17 cellular contexts compared by ENCODE assay signal in genomic region chr22:18971321-18971751, GRCh38. TPM values are rescaled to one million over a fixed set of nuclear protein-coding genes. Genes with fewer than 3 reads are reported as not detected.
DNase-seq lines count a peak whose midpoint lies in the region; FAIRE-seq and TF ChIP-seq lines count a peak whose summit lies in the region.
"Had no signal": no experiment of that assay in that cellular context is flagged by ENCODE, and none has a peak within 500 bp of the region (broad histone marks: within the 10 kb centered on the region; RNA-seq: fewer than 3 reads in every experiment).

No MANE protein-coding gene starts in this region.

- H3K27me3 ChIP-seq in H1 (replicated peaks in 1 of 4; ENCODE audit: control insufficient read depth in 3 of 4, extremely low read depth in 1 of 4, insufficient read depth in 3 of 4, low read length in 3 of 4) (no peaks in the 10 kb centered on the region), osteoblast (ENCODE audit: insufficient read depth, low read length) (peaks cover 8% of the 10 kb centered on the region), SK-N-SH (ENCODE audit: insufficient read depth) (no peaks in the 10 kb centered on the region)

- no peak overlapping the region for H3K4ac ChIP-seq in H1 (replicated peaks; ENCODE audit: insufficient read length, low read depth, low read length)

- FAIRE-seq in H1 (lab: Jason Lieb, UNC), result no peak
- FAIRE-seq: frontal cortex, islet of Langerhans had no signal

- H3K9me2 ChIP-seq in SK-N-SH, result no peaks in the 10 kb centered on the region

- H3K79me2 ChIP-seq in H1 (ENCODE audit: control insufficient read depth in 1 of 2, insufficient read depth in 2 of 2, low read length in 2 of 2) (no peaks in the 10 kb centered on the region; a peak in 1 of 4 replicates), osteoblast (ENCODE audit: insufficient read depth, low read length) (no peaks in the 10 kb centered on the region), SK-N-SH (ENCODE audit: insufficient read depth) (no peaks in the 10 kb centered on the region)

- peak overlapping the region; percentile 60; the same call in 1 of the 2 replicates for H3K18ac ChIP-seq in H1 (ENCODE audit: extremely low read depth, low read length)

- H3K27ac ChIP-seq in H1 (ENCODE audit: low read depth, low read length) (no peak overlapping the region), osteoblast (ENCODE audit: low read depth, low read length) (no peak overlapping the region), SK-N-SH (ENCODE audit: low read depth in 2 of 2, low read length in 1 of 2) (no peak overlapping the region)
- H3K27ac ChIP-seq: KMS-11, SK-N-MC had no signal

- TF ChIP-seq RAD21 in H1 (IDR thresholded peaks at IDR 0.05 in 1 of 2, conservative IDR thresholded peaks at IDR 0.05 in 1 of 2; ENCODE audit: low read depth in 2 of 2, low read length in 2 of 2) (no peak), SK-N-SH (IDR thresholded peaks at IDR 0.05; ENCODE audit: low read length) (no peak)

- peak overlapping the region; percentile 90; the same call in 1 of the 2 replicates for H2BK12ac ChIP-seq in H1 (ENCODE audit: low read depth, low read length)

- TF ChIP-seq EP300 in H1 (IDR thresholded peaks at IDR 0.05; ENCODE audit: borderline replicate concordance in 1 of 2, low read depth in 2 of 2, low read length in 2 of 2) (no peak), SK-N-SH (IDR thresholded peaks at IDR 0.05; ENCODE audit: borderline replicate concordance in 1 of 2, low read depth in 1 of 2, low read length in 1 of 2) (no peak)

- H2BK15ac ChIP-seq in H1 (ENCODE audit: low read length), result peak overlapping the region; percentile 83

- H3K4me3 ChIP-seq in LNCaP clone FGC (ENCODE audit: low read depth, low read length) (peak overlapping the region; percentile 51), H1 (ENCODE audit: extremely low read depth in 1 of 4, insufficient read depth in 2 of 4, low read depth in 3 of 4, low read length in 4 of 4) (peak overlapping the region; percentile 68 to 92 (median 81)), osteoblast (ENCODE audit: insufficient read depth, low read length) (no peak overlapping the region), SK-N-SH (ENCODE audit: low read depth in 2 of 2, low read length in 1 of 2) (peak overlapping the region in 1 of 2 experiments; percentile 59; a peak in 1 of 4 replicates)

- no peak overlapping the region; the same call in 1 of the 2 replicates for H2BK5ac ChIP-seq in H1 (ENCODE audit: low read depth, low read length)

- H2AK5ac ChIP-seq in H1 (ENCODE audit: low read depth, low read length), result peak overlapping the region; percentile 70; the same call in 1 of the 2 replicates

- H3K4me1 ChIP-seq in H1 (replicated peaks in 1 of 4; ENCODE audit: control insufficient read depth in 3 of 4, insufficient read depth in 4 of 4, low read length in 3 of 4) (peaks cover 0 to 13% (median 8%) of the 10 kb centered on the region in 4 experiments; a peak in 6 of 7 replicates), osteoblast (ENCODE audit: insufficient read depth, low read length) (no peaks in the 10 kb centered on the region), SK-N-SH (ENCODE audit: control insufficient read depth in 1 of 2, insufficient read depth in 2 of 2, low read depth in 1 of 2, low read length in 1 of 2) (peaks cover 0 to 27% of the 10 kb centered on the region in 2 experiments; a peak in 1 of 4 replicates)

- H3K23me2 ChIP-seq in H1 (ENCODE audit: low read depth, low read length), result peaks cover 6% of the 10 kb centered on the region; the same call in 1 of the 2 replicates

- no peak overlapping the region for H3K23ac ChIP-seq in H1 (ENCODE audit: insufficient read length)

- H4K5ac ChIP-seq in H1 (ENCODE audit: insufficient read length, low read depth, low read length), result no peak overlapping the region

- CTCF ChIA-PET in H1 (lab: Charles Lee; ENCODE audit: partially characterized antibody) (no interaction called here), SK-N-SH (lab: Yijun Ruan, JAX) (no interaction called here)

- no peak overlapping the region for H3K56ac ChIP-seq in H1 (replicated peaks; ENCODE audit: insufficient read length, low read depth, low read length)

- H3K9ac ChIP-seq in H1 (replicated peaks in 1 of 4; ENCODE audit: extremely low read depth in 1 of 4, low read depth in 3 of 4, low read length in 3 of 4) (no peak overlapping the region; a peak in 1 of 7 replicates), SK-N-SH (no peak overlapping the region)
- H3K9ac ChIP-seq: KMS-11 had no signal

- TF ChIP-seq POLR2A in H1 (IDR thresholded peaks at IDR 0.05; ENCODE audit: control extremely low read depth in 1 of 2, low read depth in 2 of 2, low read length in 2 of 2), result no peak

- WGBS in H1 (ENCODE audit: extremely low coverage in 1 of 2, insufficient coverage in 1 of 2, insufficient read length in 1 of 2, insufficient replicate concordance in 2 of 2, low coverage in 1 of 2, low lambda C conversion rate in 2 of 2, missing lambda C conversion rate in 1 of 2), 2 experiments, result 64% methylated on average over 12 of the region's 19 CpGs; no CpG with 5 or more reads in 1 of the 2 experiments
- WGBS in SK-N-SH (ENCODE audit: low lambda C conversion rate), result 71% methylated on average over 12 of the region's 19 CpGs

- peak overlapping the region; percentile 51; the same call in 1 of the 2 replicates for H4K8ac ChIP-seq in H1 (ENCODE audit: extremely low read depth, insufficient read depth, low read length)

- no peak overlapping the region for H4K91ac ChIP-seq in H1 (replicated peaks; ENCODE audit: insufficient read length, low read length)

- H2BK20ac ChIP-seq in H1 (ENCODE audit: low read length), result no peak overlapping the region

- peaks cover 0 to 2% of the 10 kb centered on the region in 2 experiments; a peak in 1 of 4 replicates for H3K9me3 ChIP-seq in H1 (ENCODE audit: insufficient read depth in 2 of 2, low read depth in 1 of 2, low read length in 1 of 2)
- H3K9me3 ChIP-seq in osteoblast (ENCODE audit: low read depth, low read length), result no peaks in the 10 kb centered on the region
- no peaks in the 10 kb centered on the region for H3K9me3 ChIP-seq in SK-N-SH

- H2BK120ac ChIP-seq in H1 (replicated peaks; ENCODE audit: low read depth, low read length), result no peak overlapping the region

- no peaks in the 10 kb centered on the region for H3F3A ChIP-seq in SK-N-SH (replicated peaks; ENCODE audit: insufficient read depth)

- H3K14ac ChIP-seq in H1 (ENCODE audit: insufficient read length), result no peak overlapping the region

- peak; percentile 10 for DNase-seq in activated CD8-positive, alpha-beta memory T cell treated with anti-CD3 and anti-CD28 coated beads, Interleukin-2, amount 50 U/mL, for 4 hours
- DNase-seq in activated CD8-positive, alpha-beta memory T cell treated with anti-CD3 and anti-CD28 coated beads, Interleukin-2, amount 50 U/mL, for 48 hours, result no peak
- DNase-seq in LNCaP clone FGC (ENCODE audit: low read depth), result no peak
- no peak for DNase-seq in H1 (ENCODE audit: low read depth in 1 of 2, low spot score in 2 of 2)
- peak; percentile 42 for DNase-seq in osteoblast (ENCODE audit: insufficient read length, low spot score, missing footprints)
- no peak for DNase-seq in NCI-H510A treated with DMSO at 0.1 percent for 48 hours (lab: John Stamatoyannopoulos, UW)
- DNase-seq in SK-N-SH, result no peak
- no peak for DNase-seq in NCI-H1694 treated with DMSO at 0.1 percent for 48 hours (lab: John Stamatoyannopoulos, UW)
- DNase-seq: CD4-positive, alpha-beta T cell; DND-41; NCI-H1436; NCI-H345 had no signal

- H2AFZ ChIP-seq in H1 (ENCODE audit: low read length) (no peak overlapping the region), osteoblast (ENCODE audit: low read length) (no peak overlapping the region), SK-N-SH (ENCODE audit: low read depth) (no peak overlapping the region)

- H4K20me1 ChIP-seq in H1 (replicated peaks in 1 of 2; ENCODE audit: control insufficient read depth in 1 of 2, insufficient read depth in 2 of 2, low read length in 2 of 2), result peaks cover 0 to 3% of the 10 kb centered on the region in 2 experiments
- no peaks in the 10 kb centered on the region for H4K20me1 ChIP-seq in osteoblast (ENCODE audit: insufficient read depth, low read length)
- no peaks in the 10 kb centered on the region for H4K20me1 ChIP-seq in SK-N-SH (ENCODE audit: insufficient read depth)

- H3K36me3 ChIP-seq in H1 (ENCODE audit: control insufficient read depth in 2 of 4, insufficient read depth in 4 of 4, low read length in 3 of 4), result no peaks in the 10 kb centered on the region
- no peaks in the 10 kb centered on the region for H3K36me3 ChIP-seq in osteoblast (ENCODE audit: insufficient read depth, low read length)
- no peaks in the 10 kb centered on the region for H3K36me3 ChIP-seq in SK-N-SH (replicated peaks in 1 of 2; ENCODE audit: control insufficient read depth in 1 of 2, insufficient read depth in 2 of 2, low read length in 1 of 2)

- H3K79me1 ChIP-seq in H1 (ENCODE audit: low read depth, low read length), result peaks cover 4% of the 10 kb centered on the region; the same call in 1 of the 2 replicates

- POLR2A ChIA-PET in H1 (lab: Charles Lee; ENCODE audit: partially characterized antibody), result no interaction called here
- POLR2A ChIA-PET in SK-N-SH (lab: Yijun Ruan, JAX), result no interaction called here

- TF ChIP-seq CTCF in LNCaP clone FGC (IDR thresholded peaks at IDR 0.05; ENCODE audit: control insufficient read depth, extremely low read depth, insufficient read depth), result no peak
- TF ChIP-seq CTCF in H1 (IDR thresholded peaks at IDR 0.05; ENCODE audit: control extremely low read depth in 1 of 3, insufficient read depth in 1 of 3, low read depth in 1 of 3, low read length in 3 of 3), result no peak
- TF ChIP-seq CTCF in osteoblast (IDR thresholded peaks at IDR 0.05; ENCODE audit: extremely low read depth, low read depth, low read length), result no peak
- no peak for TF ChIP-seq CTCF in SK-N-SH (IDR thresholded peaks at IDR 0.05)

- H3K4me2 ChIP-seq in H1 (ENCODE audit: insufficient read depth in 1 of 2, low read depth in 2 of 2, low read length in 2 of 2) (peak overlapping the region; percentile 58 to 82), osteoblast (ENCODE audit: insufficient read depth, low read length) (no peak overlapping the region), SK-N-SH (no peak overlapping the region; the same call in 1 of the 2 replicates)
- H3K4me2 ChIP-seq: KMS-11 had no signal

TF ChIP-seq in SK-N-SH, 30 proteins besides CTCF, POLR2A, EP300 and RAD21 (continues in another document):
- no peak for TF ChIP-seq RCOR1 (IDR thresholded peaks at IDR 0.05; ENCODE audit: low read length)

RNA-seq across cellular contexts. Expression of gene PRODH, which starts 35.2 kb away (rescaled TPM):
- total RNA-seq in H1 (2021; fragmentation: NEBNext Ultra II Directional; extraction: Animal tissue kit (Norgen Biotek cat#: 25700)), result 27.5 and 27.6 TPM in 2 replicates
- 45.6 and 80.9 TPM in 2 replicates for polyA plus RNA-seq in H1 (2011; rRNA removed)
- polyA plus RNA-seq in H1 (2011; cell fraction: cytosol; rRNA removed), result 79.8 TPM
- polyA plus RNA-seq in H1 (2011; cell fraction: nucleus; rRNA removed), result 364 TPM
- 28.3 to 68.7 TPM (median 53.5 TPM) in 4 replicates for polyA plus RNA-seq in H1 (2012, experiment 1 of 2)
- 19.4 TPM for polyA plus RNA-seq in H1 (2012, experiment 2 of 2)
- 7.1 TPM for polyA plus RNA-seq in H1 (2013, experiment 1 of 2)
- 6.3 TPM for polyA plus RNA-seq in H1 (2013, experiment 2 of 2)
- 32.0 and 33.4 TPM in 2 replicates for polyA minus RNA-seq in H1 (2011; rRNA and poly(A)+ RNA removed)
- polyA minus RNA-seq in H1 (2011; cell fraction: cytosol; rRNA and poly(A)+ RNA removed), result 49.8 TPM
- 99.3 TPM for polyA minus RNA-seq in H1 (2011; cell fraction: nucleus; rRNA and poly(A)+ RNA removed)
- under 0.01 TPM in 1 of 2 replicates, not detected in the other for total RNA-seq in osteoblast
- 0.03 and 0.23 TPM in 2 replicates for polyA plus RNA-seq in SK-N-SH (2012; rRNA removed)
- polyA plus RNA-seq in SK-N-SH (2012; cell fraction: cytosol; rRNA removed), result 0.08 TPM in 1 of 2 replicates, not detected in the other
- 0.67 and 1.2 TPM in 2 replicates for polyA plus RNA-seq in SK-N-SH (2012; cell fraction: nucleus; rRNA removed)
- total RNA-seq: CD4-positive, alpha-beta T cell; H4 had no signal

Comparison
In these comparisons a context has a peak if more than half of its experiments do, and no peak if none do; other contexts are left out.
1. DNase-seq: peak in activated CD8-positive, alpha-beta memory T cell treated with anti-CD3 and anti-CD28 coated beads, Interleukin-2, amount 50 U/mL, for 4 hours (single experiment) and osteoblast (single experiment); none in activated CD8-positive, alpha-beta memory T cell treated with anti-CD3 and anti-CD28 coated beads, Interleukin-2, amount 50 U/mL, for 48 hours (single experiment), LNCaP clone FGC (single experiment), H1 (0 of 2), NCI-H510A treated with DMSO at 0.1 percent for 48 hours (single experiment), SK-N-SH (single experiment) and NCI-H1694 treated with DMSO at 0.1 percent for 48 hours (single experiment).
2. H3K4me2 ChIP-seq: peak in H1 (2 of 2); none in osteoblast (single experiment) and SK-N-SH (single experiment).
3. RNA of gene PRODH, which starts 35.2 kb away (total RNA-seq): 27.5 to 27.6 TPM in H1; under 0.01 TPM in osteoblast; every median in the first group is over 10 times any median in the second.